12 cellular contexts compared by ENCODE assay signal in genomic region chr7:135074096-135074495, GRCh38.
A peak's percentile ranks its signal among the peaks of the same experiment; 100 is the strongest.
DNase-seq lines count a peak whose midpoint lies in the region; ATAC-seq and TF ChIP-seq lines count a peak whose summit lies in the region.
"Had no signal": no experiment of that assay in that cellular context is flagged by ENCODE, and none has a peak within 500 bp of the region (broad histone marks: within the 10 kb centered on the region; RNA-seq: fewer than 3 reads in every experiment).

No MANE protein-coding gene starts in this region.

- no peaks in the 10 kb centered on the region for H3K27me3 ChIP-seq in A673 (replicated peaks; ENCODE audit: insufficient read depth, low read depth, low read length, poor library complexity)
- no peaks in the 10 kb centered on the region for H3K27me3 ChIP-seq in WERI-Rb-1 (ENCODE audit: insufficient read depth, low read depth, severe bottlenecking)

- no peak for ATAC-seq in GM21529 (IDR thresholded peaks at IDR 0.05; ENCODE audit: unreplicated experiment)
- ATAC-seq: HepG2 had no signal

- intact Hi-C loops in A673 (cut with micrococcal nuclease; ENCODE audit: unreplicated experiment): no loop called here

- H3K9me3 ChIP-seq in A673 (ENCODE audit: low read depth, low read length, poor library complexity, severe bottlenecking) (no peaks in the 10 kb centered on the region), WERI-Rb-1 (ENCODE audit: severe bottlenecking) (no peaks in the 10 kb centered on the region)
- H3K9me3 ChIP-seq: Caco-2 had no signal

- H3K4me3 ChIP-seq in A673 (ENCODE audit: low read depth, low read length, poor library complexity, severe bottlenecking) (no peak overlapping the region), WERI-Rb-1 (ENCODE audit: low read depth, low read length) (no peak overlapping the region)
- H3K4me3 ChIP-seq: GM23248 had no signal

- TF ChIP-seq CTCF in A673 (conservative IDR thresholded peaks at IDR 0.05; ENCODE audit: low read depth, low read length): no peak
- TF ChIP-seq CTCF in RWPE1 (conservative IDR thresholded peaks at IDR 0.05; ENCODE audit: low read depth): no peak
- TF ChIP-seq CTCF in WERI-Rb-1 (IDR thresholded peaks at IDR 0.05; ENCODE audit: low read depth, low read length): no peak

- no TSS peak for BruUV-seq in A673 (replicated peaks; lab: Mats Ljungman, UMichigan)

- CTCF ChIA-PET in A673 (lab: Charles Lee): no interaction called here
- CTCF ChIA-PET in RWPE1 (lab: Yijun Ruan, JAX): no interaction called here

- POLR2A ChIA-PET in A673 (lab: Charles Lee; ENCODE audit: low non-redundant PET): no interaction called here
- POLR2A ChIA-PET in RWPE1 (lab: Yijun Ruan, JAX; ENCODE audit: low non-redundant PET): no interaction called here

- H3K27ac ChIP-seq in A673 (ENCODE audit: low read depth, low read length, poor library complexity, severe bottlenecking) (no peak overlapping the region), RWPE1 (no peak overlapping the region), WERI-Rb-1 (no peak overlapping the region)
- H3K27ac ChIP-seq: GM23248 had no signal

- H3K36me3 ChIP-seq in A673 (ENCODE audit: insufficient read depth, low read length, poor library complexity, severe bottlenecking): no peaks in the 10 kb centered on the region
- no peaks in the 10 kb centered on the region for H3K36me3 ChIP-seq in WERI-Rb-1

- H3K4me1 ChIP-seq in A673 (ENCODE audit: insufficient read depth, low read length, poor library complexity, severe bottlenecking): no peaks in the 10 kb centered on the region
- H3K4me1 ChIP-seq: Caco-2 had no signal

- DNase-seq in A673 (ENCODE audit: low spot score) (peak; percentile 33), HT-29 (ENCODE audit: low spot score) (peak; percentile 25), RWPE1 (ENCODE audit: low spot score) (peak; percentile 3), kidney tubule cell (ENCODE audit: low spot score) (peak; percentile 22), NCI-H2029 (lab: John Stamatoyannopoulos, UW) (no peak), amniotic stem cell (lab: John Stamatoyannopoulos, UW) (no peak), WERI-Rb-1 (no peak)
- DNase-seq: Caco-2; CD8-positive, alpha-beta memory T cell; GM23248 had no signal

Comparison
In these comparisons a context has a peak if more than half of its experiments do, and no peak if none do; other contexts are left out.
1. DNase-seq: peak in A673 (single experiment), HT-29 (single experiment), RWPE1 (single experiment) and kidney tubule cell (single experiment); none in NCI-H2029 (single experiment), amniotic stem cell (single experiment) and WERI-Rb-1 (single experiment).